In the genomic region with DNA sequence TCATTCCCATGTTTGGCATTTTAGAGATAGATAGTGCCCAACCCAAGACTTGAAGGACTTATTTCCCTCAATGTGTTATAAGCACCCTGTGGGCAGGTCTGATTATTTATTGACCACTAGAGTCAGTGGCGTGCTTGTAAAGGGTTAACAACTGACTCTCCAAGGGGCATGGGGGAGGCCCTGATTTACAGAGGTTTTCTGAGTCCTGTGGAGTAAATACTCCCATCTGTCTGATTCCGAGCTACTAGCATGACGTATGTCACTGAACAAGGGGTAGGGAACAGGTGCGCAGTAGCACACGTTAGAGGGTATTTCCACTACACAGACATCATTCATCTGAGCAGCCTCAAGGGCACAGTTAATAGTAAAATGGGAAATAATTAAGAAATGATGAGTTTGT, we compare ENCODE assay signal across 17 cellular contexts. TPM values are rescaled to one million over a fixed set of nuclear protein-coding genes. Genes with fewer than 3 reads are reported as not detected.
DNase-seq lines count a peak whose midpoint lies in the region; ATAC-seq and TF ChIP-seq lines count a peak whose summit lies in the region.
"Had no signal": no experiment of that assay in that cellular context is flagged by ENCODE, and none has a peak within 500 bp of the region (broad histone marks: within the 10 kb centered on the region; RNA-seq: fewer than 3 reads in every experiment).

No MANE protein-coding gene starts in this region.

- peak overlapping the region; percentile 45 for H3K27ac Mint-ChIP-seq in dendritic cell treated with granulocyte-macrophage colony-stimulating factor and Interleukin-4, amounts not matched to agents 40 ng/mL and 50 ng/mL, for 4 days
- H3K27ac Mint-ChIP-seq: activated naive CD4-positive, alpha-beta T cell treated with anti-CD3 and anti-CD28 coated beads, Interleukin-2, amount 50 U/mL, for 72 hours; natural killer cell treated with Interleukin-12 subunit alpha and Interleukin-12 subunit beta and Interleukin-15 and Interleukin-18, amount 100 ng/mL, for 72 hours; stimulated activated naive B cell treated with anti-CD40 and anti-IgM and Interleukin-4, amounts not matched to agents 10 μg/mL and 1 μg/mL and 100 μg/mL, for 72 hours had no signal

- DNase-seq in AG04450 (ENCODE audit: low read depth, low spot score) (no peak), NCI-H2171 treated with DMSO at 0.1 percent for 48 hours (lab: John Stamatoyannopoulos, UW) (peak; percentile 97), activated gamma-delta T cell treated with Interleukin-2 at 50 U/mL for 16 hours (no peak), T-helper 2 cell (no peak), dedifferentiated amniotic fluid mesenchymal stem cell (ENCODE audit: extremely low spot score) (no peak)
- DNase-seq: cerebellar nuclear complex; DND-41; H7; KG1; NCI-H446 treated with DMSO at 0.1 percent for 48 hours; stimulated activated naive B cell treated with anti-CD40 and anti-IgM and Interleukin-4, amounts not matched to agents 10 μg/mL and 1 μg/mL and 100 μg/mL, for 72 hours had no signal

- H3K9me3 ChIP-seq in AG04450 (ENCODE audit: control insufficient read depth, insufficient read depth, low read length), result no peaks in the 10 kb centered on the region

- POLR2A ChIA-PET in AG04450 (lab: Yijun Ruan, JAX), result interaction anchor here (0.9 to 3.2 kb wide), 3 partner anchors 11 to 309 kb away, joined by 3 to 27 read pairs (median 3); partner anchors contain the start of genes MCM3 and TRAM2

- H3K27me3 ChIP-seq in AG04450 (ENCODE audit: control insufficient read depth, insufficient read depth, low read length), result no peaks in the 10 kb centered on the region
- no peaks in the 10 kb centered on the region for H3K27me3 ChIP-seq in rectal smooth muscle tissue (ENCODE audit: control insufficient read depth, insufficient read depth, low read length)

- H3K27ac ChIP-seq in AG04450 (ENCODE audit: low read depth, low read length) (peak overlapping the region; percentile 40), rectal smooth muscle tissue (ENCODE audit: low read depth, low read length) (peak overlapping the region; percentile 4)

- intact Hi-C loops in dendritic cell treated with granulocyte-macrophage colony-stimulating factor and Interleukin-4, amounts not matched to agents 40 ng/mL and 50 ng/mL, for 4 days (cut with micrococcal nuclease), result no loop called here

- H3K9ac ChIP-seq in rectal smooth muscle tissue (ENCODE audit: low read length), result no peak overlapping the region

- H3K4me1 ChIP-seq in rectal smooth muscle tissue (ENCODE audit: control insufficient read depth, insufficient read depth, low read length), result peaks cover 16% of the 10 kb centered on the region

- H3K4me3 ChIP-seq in AG04450 (ENCODE audit: low read depth, low read length) (no peak overlapping the region), rectal smooth muscle tissue (ENCODE audit: low read length) (no peak overlapping the region)

- ATAC-seq in HG03139 (IDR thresholded peaks at IDR 0.05; ENCODE audit: unreplicated experiment), result no peak
- ATAC-seq: activated CD4-positive, CD25-positive, alpha-beta regulatory T cell treated with anti-CD3 and anti-CD28 coated beads, Interleukin-2, amount 50 U/mL, for 24 hours; natural killer cell treated with Interleukin-12 subunit alpha and Interleukin-12 subunit beta and Interleukin-15 and Interleukin-18, amount 100 ng/mL, for 72 hours had no signal

- no peaks in the 10 kb centered on the region for H3K9me3 Mint-ChIP-seq in dendritic cell treated with granulocyte-macrophage colony-stimulating factor and Interleukin-4, amounts not matched to agents 40 ng/mL and 50 ng/mL, for 4 days
- H3K9me3 Mint-ChIP-seq: activated naive CD4-positive, alpha-beta T cell treated with anti-CD3 and anti-CD28 coated beads, Interleukin-2, amount 50 U/mL, for 72 hours; natural killer cell treated with Interleukin-12 subunit alpha and Interleukin-12 subunit beta and Interleukin-15 and Interleukin-18, amount 100 ng/mL, for 72 hours; stimulated activated naive B cell treated with anti-CD40 and anti-IgM and Interleukin-4, amounts not matched to agents 10 μg/mL and 1 μg/mL and 100 μg/mL, for 72 hours had no signal

- H3K4me1 Mint-ChIP-seq in dendritic cell treated with granulocyte-macrophage colony-stimulating factor and Interleukin-4, amounts not matched to agents 40 ng/mL and 50 ng/mL, for 4 days (ENCODE audit: low read depth), result peaks cover 63% of the 10 kb centered on the region

- H3K27me3 Mint-ChIP-seq in dendritic cell treated with granulocyte-macrophage colony-stimulating factor and Interleukin-4, amounts not matched to agents 40 ng/mL and 50 ng/mL, for 4 days, result no peaks in the 10 kb centered on the region
- H3K27me3 Mint-ChIP-seq: stimulated activated naive B cell treated with anti-CD40 and anti-IgM and Interleukin-4, amounts not matched to agents 10 μg/mL and 1 μg/mL and 100 μg/mL, for 72 hours had no signal

- H3K36me3 Mint-ChIP-seq in dendritic cell treated with granulocyte-macrophage colony-stimulating factor and Interleukin-4, amounts not matched to agents 40 ng/mL and 50 ng/mL, for 4 days (ENCODE audit: low read depth), result no peaks in the 10 kb centered on the region
- H3K36me3 Mint-ChIP-seq: activated naive CD4-positive, alpha-beta T cell treated with anti-CD3 and anti-CD28 coated beads, Interleukin-2, amount 50 U/mL, for 72 hours; natural killer cell treated with Interleukin-12 subunit alpha and Interleukin-12 subunit beta and Interleukin-15 and Interleukin-18, amount 100 ng/mL, for 72 hours; stimulated activated naive B cell treated with anti-CD40 and anti-IgM and Interleukin-4, amounts not matched to agents 10 μg/mL and 1 μg/mL and 100 μg/mL, for 72 hours had no signal

- H3K4me3 Mint-ChIP-seq in dendritic cell treated with granulocyte-macrophage colony-stimulating factor and Interleukin-4, amounts not matched to agents 40 ng/mL and 50 ng/mL, for 4 days, result no peak overlapping the region
- H3K4me3 Mint-ChIP-seq: natural killer cell treated with Interleukin-12 subunit alpha and Interleukin-12 subunit beta and Interleukin-15 and Interleukin-18, amount 100 ng/mL, for 72 hours; stimulated activated naive B cell treated with anti-CD40 and anti-IgM and Interleukin-4, amounts not matched to agents 10 μg/mL and 1 μg/mL and 100 μg/mL, for 72 hours had no signal

- H3K36me3 ChIP-seq in rectal smooth muscle tissue (ENCODE audit: control insufficient read depth, insufficient read depth, low read length), result no peaks in the 10 kb centered on the region

- no peak for TF ChIP-seq CTCF in AG04450 (IDR thresholded peaks at IDR 0.05; ENCODE audit: low read depth, low read length)

- CTCF ChIA-PET in AG04450 (lab: Charles Lee), result interaction anchor here (1.0 to 6.3 kb wide), 6 partner anchors 12 to 195 kb away, joined by 4 to 63 read pairs (median 44); partner anchors contain the start of gene TRAM2

RNA-seq across cellular contexts. Expression of gene TRAM2, which starts 17.4 kb away (rescaled TPM):
- polyA plus RNA-seq in AG04450 (2011; rRNA removed), result 134 and 152 TPM in 2 replicates
- 164 and 174 TPM in 2 replicates for polyA minus RNA-seq in AG04450 (2011; rRNA and poly(A)+ RNA removed)
